In genomic region chr1:11707621-11708276, GRCh38 we compare ENCODE assay signal across 9 cellular contexts. TPM values are rescaled to one million over a fixed set of nuclear protein-coding genes. Genes with fewer than 3 reads are reported as not detected.
DNase-seq lines count a peak whose midpoint lies in the region; ATAC-seq and TF ChIP-seq lines count a peak whose summit lies in the region.
"Had no signal": no experiment of that assay in that cellular context is flagged by ENCODE, and none has a peak within 500 bp of the region (broad histone marks: within the 10 kb centered on the region; RNA-seq: fewer than 3 reads in every experiment).

No MANE protein-coding gene starts in this region.

- no peak overlapping the region for H3K9ac ChIP-seq in SK-N-SH

- ATAC-seq in SK-N-SH treated with all-trans-retinoic acid at 6 μM for 48 hours, result no peak
- no peak for ATAC-seq in GM18909 (IDR thresholded peaks at IDR 0.05; ENCODE audit: poor library complexity, unreplicated experiment)

- no peak overlapping the region for H3K4me2 ChIP-seq in SK-N-SH
- no peak overlapping the region for H3K4me2 ChIP-seq in hepatocyte

- peak; percentile 74 for DNase-seq in SK-N-SH
- peak; percentile 3 for DNase-seq in NCI-H774 (lab: John Stamatoyannopoulos, UW)
- DNase-seq in hepatocyte (ENCODE audit: low spot score), result peak; percentile 51
- DNase-seq in ureter (ENCODE audit: low spot score), result peak; percentile 71
- no peak for DNase-seq in OCI-M2 (lab: John Stamatoyannopoulos, UW; ENCODE audit: unreplicated experiment)
- no peak for DNase-seq in SIG-M5 treated with dmso at 0.1 percent for 504 hours (lab: John Stamatoyannopoulos, UW; ENCODE audit: unreplicated experiment)
- DNase-seq: KG1 had no signal

- H3K36me3 ChIP-seq in SK-N-SH (replicated peaks in 1 of 2; ENCODE audit: control insufficient read depth in 1 of 2, insufficient read depth in 2 of 2, low read length in 1 of 2) (no peaks in the 10 kb centered on the region), hepatocyte (replicated peaks; ENCODE audit: insufficient read depth, low read depth) (no peaks in the 10 kb centered on the region)

- H3K79me2 ChIP-seq in SK-N-SH (ENCODE audit: insufficient read depth) (no peaks in the 10 kb centered on the region), hepatocyte (no peaks in the 10 kb centered on the region)

- TF ChIP-seq EP300 in SK-N-SH (IDR thresholded peaks at IDR 0.05; ENCODE audit: borderline replicate concordance in 1 of 2, low read depth in 1 of 2, low read length in 1 of 2), result no peak

- H2AFZ ChIP-seq in SK-N-SH (ENCODE audit: low read depth) (no peak overlapping the region), hepatocyte (no peak overlapping the region)

- H3K4me3 ChIP-seq in SK-N-SH (ENCODE audit: low read depth in 2 of 2, low read length in 1 of 2) (no peak overlapping the region), hepatocyte (no peak overlapping the region)

- H3K9me2 ChIP-seq in SK-N-SH, result no peaks in the 10 kb centered on the region
- H3K9me2 ChIP-seq in hepatocyte (replicated peaks; ENCODE audit: insufficient read depth), result no peaks in the 10 kb centered on the region

- H3K27ac ChIP-seq in SK-N-SH (ENCODE audit: low read depth in 2 of 2, low read length in 1 of 2) (no peak overlapping the region), hepatocyte (no peak overlapping the region)

- no peaks in the 10 kb centered on the region for H3K27me3 ChIP-seq in SK-N-SH (ENCODE audit: insufficient read depth)
- H3K27me3 ChIP-seq in hepatocyte, result no peaks in the 10 kb centered on the region

- H4K20me1 ChIP-seq in SK-N-SH (ENCODE audit: insufficient read depth), result no peaks in the 10 kb centered on the region
- H4K20me1 ChIP-seq in hepatocyte (ENCODE audit: insufficient read depth, poor library complexity, severe bottlenecking), result no peaks in the 10 kb centered on the region

- H3K9me3 ChIP-seq in SK-N-SH (no peaks in the 10 kb centered on the region), hepatocyte (ENCODE audit: low read depth) (no peaks in the 10 kb centered on the region)

- H3K4me1 ChIP-seq in SK-N-SH (ENCODE audit: control insufficient read depth in 1 of 2, insufficient read depth in 2 of 2, low read depth in 1 of 2, low read length in 1 of 2), result peaks cover 0 to 8% of the 10 kb centered on the region in 2 experiments; a peak in 1 of 4 replicates
- no peaks in the 10 kb centered on the region for H3K4me1 ChIP-seq in hepatocyte (ENCODE audit: insufficient read depth)

- no peak for TF ChIP-seq RAD21 in SK-N-SH (IDR thresholded peaks at IDR 0.05; ENCODE audit: low read length)

- POLR2A ChIA-PET in SK-N-SH (lab: Yijun Ruan, JAX), result interaction anchor here (0.6 kb wide), 1 partner anchor 35 kb away, joined by 5 read pairs; no protein-coding TSS in a partner anchor

- TF ChIP-seq CTCF in SK-N-SH (IDR thresholded peaks at IDR 0.05) (no peak), hepatocyte (IDR thresholded peaks at IDR 0.05; ENCODE audit: poor library complexity) (no peak)

- WGBS in SK-N-SH (ENCODE audit: low lambda C conversion rate), result 58% methylated on average over 8 of the region's 17 CpGs
- 70% methylated on average over 17 of the region's 17 CpGs for WGBS in hepatocyte (ENCODE audit: low lambda C conversion rate, missing lambda C conversion rate)

- no peaks in the 10 kb centered on the region for H3F3A ChIP-seq in SK-N-SH (replicated peaks; ENCODE audit: insufficient read depth)

- CTCF ChIA-PET in SK-N-SH (lab: Yijun Ruan, JAX), result interaction anchor here (0.9 to 8.8 kb wide), 10 partner anchors 9 to 76 kb away, joined by 3 to 90 read pairs (median 6); partner anchors contain the start of gene FBXO6

TF ChIP-seq in SK-N-SH, 30 proteins besides CTCF, POLR2A, EP300 and RAD21:
- no peak for TF ChIP-seq RXRA (IDR thresholded peaks at IDR 0.05; ENCODE audit: borderline replicate concordance, low read depth)
- peak; percentile 21; the same call in 1 of the 2 replicates for TF ChIP-seq MXI1 (IDR thresholded peaks at IDR 0.05; ENCODE audit: low read depth, low read length)
- TF ChIP-seq GABPA (IDR thresholded peaks at IDR 0.05; ENCODE audit: low read depth), result no peak

TF ChIP-seq in SK-N-SH treated with all-trans-retinoic acid at 6 μM for 48 hours, 23 proteins besides CTCF, POLR2A, EP300 and RAD21:
- TF ChIP-seq GLIS3 (CRISPR knock-in tag; IDR thresholded peaks at IDR 0.05) (no peak), ZNF70 (CRISPR knock-in tag; IDR thresholded peaks at IDR 0.05) (no peak), ARNTL (CRISPR knock-in tag; IDR thresholded peaks at IDR 0.05; ENCODE audit: borderline replicate concordance, low read depth) (no peak), ISL1 (CRISPR knock-in tag; IDR thresholded peaks at IDR 0.05) (no peak), SNAI2 (CRISPR knock-in tag; IDR thresholded peaks at IDR 0.05) (no peak), CSDC2 (CRISPR knock-in tag; IDR thresholded peaks at IDR 0.05) (no peak), TOX (CRISPR knock-in tag; IDR thresholded peaks at IDR 0.05; ENCODE audit: borderline replicate concordance) (no peak)
- TF ChIP-seq, protein P1, sequence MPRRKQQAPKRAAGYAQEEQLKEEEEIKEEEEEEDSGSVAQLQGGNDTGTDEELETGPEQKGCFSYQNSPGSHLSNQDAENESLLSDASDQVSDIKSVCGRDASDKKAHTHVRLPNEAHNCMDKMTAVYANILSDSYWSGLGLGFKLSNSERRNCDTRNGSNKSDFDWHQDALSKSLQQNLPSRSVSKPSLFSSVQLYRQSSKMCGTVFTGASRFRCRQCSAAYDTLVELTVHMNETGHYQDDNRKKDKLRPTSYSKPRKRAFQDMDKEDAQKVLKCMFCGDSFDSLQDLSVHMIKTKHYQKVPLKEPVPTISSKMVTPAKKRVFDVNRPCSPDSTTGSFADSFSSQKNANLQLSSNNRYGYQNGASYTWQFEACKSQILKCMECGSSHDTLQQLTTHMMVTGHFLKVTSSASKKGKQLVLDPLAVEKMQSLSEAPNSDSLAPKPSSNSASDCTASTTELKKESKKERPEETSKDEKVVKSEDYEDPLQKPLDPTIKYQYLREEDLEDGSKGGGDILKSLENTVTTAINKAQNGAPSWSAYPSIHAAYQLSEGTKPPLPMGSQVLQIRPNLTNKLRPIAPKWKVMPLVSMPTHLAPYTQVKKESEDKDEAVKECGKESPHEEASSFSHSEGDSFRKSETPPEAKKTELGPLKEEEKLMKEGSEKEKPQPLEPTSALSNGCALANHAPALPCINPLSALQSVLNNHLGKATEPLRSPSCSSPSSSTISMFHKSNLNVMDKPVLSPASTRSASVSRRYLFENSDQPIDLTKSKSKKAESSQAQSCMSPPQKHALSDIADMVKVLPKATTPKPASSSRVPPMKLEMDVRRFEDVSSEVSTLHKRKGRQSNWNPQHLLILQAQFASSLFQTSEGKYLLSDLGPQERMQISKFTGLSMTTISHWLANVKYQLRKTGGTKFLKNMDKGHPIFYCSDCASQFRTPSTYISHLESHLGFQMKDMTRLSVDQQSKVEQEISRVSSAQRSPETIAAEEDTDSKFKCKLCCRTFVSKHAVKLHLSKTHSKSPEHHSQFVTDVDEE (CRISPR knock-in tag; IDR thresholded peaks at IDR 0.05), result no peak

RNA-seq across cellular contexts. Expression of gene DRAXIN, which starts 16.2 kb away (rescaled TPM):
- polyA plus RNA-seq in SK-N-SH (2012; rRNA removed) (0.57 and 0.97 TPM in 2 replicates), hepatocyte (0.28 TPM in 1 of 2 replicates, not detected in the other)
- polyA plus RNA-seq in SK-N-SH (2012; cell fraction: cytosol; rRNA removed), result 0.46 and 0.72 TPM in 2 replicates
- 0.68 and 0.74 TPM in 2 replicates for polyA plus RNA-seq in SK-N-SH (2012; cell fraction: nucleus; rRNA removed)
- total RNA-seq in hepatocyte (0.16 and 0.60 TPM in 2 replicates), ureter (0.08 TPM)

RNA-seq across cellular contexts. Expression of gene MAD2L2, which starts 26.8 kb away (rescaled TPM):
- 70.0 and 94.0 TPM in 2 replicates for polyA plus RNA-seq in SK-N-SH (2012; rRNA removed)
- polyA plus RNA-seq in SK-N-SH (2012; cell fraction: cytosol; rRNA removed), result 46.0 and 59.7 TPM in 2 replicates
- polyA plus RNA-seq in SK-N-SH (2012; cell fraction: nucleus; rRNA removed), result 72.4 and 107 TPM in 2 replicates
- 40.6 and 46.8 TPM in 2 replicates for total RNA-seq in hepatocyte
- polyA plus RNA-seq in hepatocyte, result 63.2 and 72.7 TPM in 2 replicates
- 16.6 TPM for total RNA-seq in ureter

RNA-seq across cellular contexts. Expression of gene AGTRAP, which starts 28.2 kb away (rescaled TPM):
- 45.1 and 66.2 TPM in 2 replicates for polyA plus RNA-seq in SK-N-SH (2012; rRNA removed)
- polyA plus RNA-seq in SK-N-SH (2012; cell fraction: cytosol; rRNA removed), result 24.0 and 36.4 TPM in 2 replicates
- polyA plus RNA-seq in SK-N-SH (2012; cell fraction: nucleus; rRNA removed), result 58.7 and 62.0 TPM in 2 replicates
- 30.5 and 34.2 TPM in 2 replicates for total RNA-seq in hepatocyte
- polyA plus RNA-seq in hepatocyte, result 71.9 and 77.5 TPM in 2 replicates
- total RNA-seq in ureter, result 33.1 TPM

RNA-seq across cellular contexts. Expression of gene FBXO6, which starts 43.7 kb away (rescaled TPM):
- 7.3 and 8.1 TPM in 2 replicates for polyA plus RNA-seq in SK-N-SH (2012; rRNA removed)
- polyA plus RNA-seq in SK-N-SH (2012; cell fraction: cytosol; rRNA removed), result 4.3 and 6.3 TPM in 2 replicates
- 2.8 and 3.5 TPM in 2 replicates for polyA plus RNA-seq in SK-N-SH (2012; cell fraction: nucleus; rRNA removed)
- total RNA-seq in hepatocyte, result 19.4 and 21.5 TPM in 2 replicates
- polyA plus RNA-seq in hepatocyte, result 28.9 and 30.0 TPM in 2 replicates
- 7.5 TPM for total RNA-seq in ureter

RNA-seq across cellular contexts. Expression of gene FBXO44, which starts 53.1 kb away (rescaled TPM):
- polyA plus RNA-seq in SK-N-SH (2012; rRNA removed), result 42.8 and 52.2 TPM in 2 replicates
- polyA plus RNA-seq in SK-N-SH (2012; cell fraction: cytosol; rRNA removed), result 15.0 and 22.5 TPM in 2 replicates
- polyA plus RNA-seq in SK-N-SH (2012; cell fraction: nucleus; rRNA removed), result 250 and 267 TPM in 2 replicates
- total RNA-seq in hepatocyte, result 15.9 and 24.8 TPM in 2 replicates
- 37.9 and 41.2 TPM in 2 replicates for polyA plus RNA-seq in hepatocyte
- 19.3 TPM for total RNA-seq in ureter

Comparison
In these comparisons a context has a peak if more than half of its experiments do, and no peak if none do; other contexts are left out.
1. DNase-seq: peak in SK-N-SH (single experiment), NCI-H774 (single experiment), hepatocyte (single experiment) and ureter (single experiment); none in OCI-M2 (single experiment) and SIG-M5 treated with dmso at 0.1 percent for 504 hours (single experiment).